In the genomic region with DNA sequence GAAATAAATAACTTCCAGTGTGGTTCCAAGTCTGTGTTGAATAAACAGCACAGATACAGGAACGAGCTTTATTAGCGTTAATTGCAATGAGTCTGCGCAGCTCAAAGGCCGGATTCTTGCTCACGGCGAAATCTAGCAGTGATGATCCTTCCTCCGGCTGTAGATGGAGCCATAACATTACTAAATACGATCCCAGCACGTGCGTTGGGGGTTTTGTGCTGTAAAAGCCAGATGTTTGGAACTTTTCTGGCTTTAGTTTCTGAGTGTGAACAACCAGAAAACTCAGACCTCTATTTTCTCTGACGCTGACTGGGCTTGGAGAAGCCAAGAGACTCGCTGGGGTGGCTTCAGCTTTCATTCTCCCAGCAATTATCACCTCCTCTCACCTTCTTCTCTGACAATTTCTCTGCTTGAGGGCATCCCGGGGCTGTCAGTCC, we compare ENCODE assay signal across 1 cellular context.
TF ChIP-seq lines count a peak whose summit lies in the region.

No MANE protein-coding gene starts in this region.

TF ChIP-seq in HepG2, 621 proteins besides CTCF, POLR2A, EP300 and RAD21 (continued from another document and continues in another):
- TF ChIP-seq REPIN1 (CRISPR knock-in tag; IDR thresholded peaks at IDR 0.05; ENCODE audit: borderline replicate concordance, low read depth) (peak; percentile 66; the same call in 1 of the 2 replicates), MYC (CRISPR knock-in tag; IDR thresholded peaks at IDR 0.05; ENCODE audit: borderline replicate concordance) (peak; percentile 80), MXD4 (CRISPR knock-in tag; IDR thresholded peaks at IDR 0.05) (peak; percentile 79), HMG20B (CRISPR knock-in tag; conservative IDR thresholded peaks at IDR 0.05) (0 out of 2 replicates have a peak, but pooled peaks have one; percentile 23), ZNF34 (CRISPR knock-in tag; IDR thresholded peaks at IDR 0.05; ENCODE audit: borderline replicate concordance) (0 out of 2 replicates have a peak, but pooled peaks have one; percentile 69), KLF15 (CRISPR knock-in tag; IDR thresholded peaks at IDR 0.05; ENCODE audit: borderline replicate concordance) (no peak), MIXL1 (CRISPR knock-in tag; IDR thresholded peaks at IDR 0.05) (peak; percentile 72; the same call in 1 of the 2 replicates), ZNF563 (CRISPR knock-in tag; IDR thresholded peaks at IDR 0.05) (no peak), SP140L (CRISPR knock-in tag; IDR thresholded peaks at IDR 0.05; ENCODE audit: borderline replicate concordance) (peak; percentile 93), ELF3 (CRISPR knock-in tag; IDR thresholded peaks at IDR 0.05) (0 out of 2 replicates have a peak, but pooled peaks have one; percentile 19), PHF8 (CRISPR knock-in tag; IDR thresholded peaks at IDR 0.05) (0 out of 2 replicates have a peak, but pooled peaks have one; percentile 24), RNF2 (conservative IDR thresholded peaks at IDR 0.05; ENCODE audit: low read depth) (peak; percentile 75), SAP130 (CRISPR knock-in tag; IDR thresholded peaks at IDR 0.05; ENCODE audit: low read depth) (peak; percentile 34; the same call in 1 of the 2 replicates), ZNF460 (CRISPR knock-in tag; IDR thresholded peaks at IDR 0.05; ENCODE audit: borderline replicate concordance) (no peak), ZNF543 (CRISPR knock-in tag; IDR thresholded peaks at IDR 0.05) (0 out of 2 replicates have a peak, but pooled peaks have one; percentile 30), PITX1 (CRISPR knock-in tag; IDR thresholded peaks at IDR 0.05) (peak; percentile 34; the same call in 1 of the 2 replicates), ZNF670 (CRISPR knock-in tag; IDR thresholded peaks at IDR 0.05; ENCODE audit: borderline replicate concordance) (no peak), JUND (CRISPR knock-in tag; IDR thresholded peaks at IDR 0.05) (no peak), ZNF282 (IDR thresholded peaks at IDR 0.05; ENCODE audit: partially characterized antibody) (no peak), ZNF547 (CRISPR knock-in tag; IDR thresholded peaks at IDR 0.05) (0 out of 2 replicates have a peak, but pooled peaks have one; percentile 27), THAP11 (CRISPR knock-in tag; IDR thresholded peaks at IDR 0.05) (peak; percentile 62), ZKSCAN5 (CRISPR knock-in tag; IDR thresholded peaks at IDR 0.05) (0 out of 2 replicates have a peak, but pooled peaks have one; percentile 53), ZSCAN9 (CRISPR knock-in tag; IDR thresholded peaks at IDR 0.05; ENCODE audit: borderline replicate concordance) (peak; percentile 62; the same call in 1 of the 2 replicates), SMAD3 (CRISPR knock-in tag; IDR thresholded peaks at IDR 0.05) (peak; percentile 84), ZNF883 (CRISPR knock-in tag; IDR thresholded peaks at IDR 0.05; ENCODE audit: not compliant biosample characterization) (no peak), RFX1 (IDR thresholded peaks at IDR 0.05) (no peak), IRF2 (CRISPR knock-in tag; IDR thresholded peaks at IDR 0.05) (peak; percentile 52; the same call in 1 of the 2 replicates)
- TF ChIP-seq, protein P1, sequence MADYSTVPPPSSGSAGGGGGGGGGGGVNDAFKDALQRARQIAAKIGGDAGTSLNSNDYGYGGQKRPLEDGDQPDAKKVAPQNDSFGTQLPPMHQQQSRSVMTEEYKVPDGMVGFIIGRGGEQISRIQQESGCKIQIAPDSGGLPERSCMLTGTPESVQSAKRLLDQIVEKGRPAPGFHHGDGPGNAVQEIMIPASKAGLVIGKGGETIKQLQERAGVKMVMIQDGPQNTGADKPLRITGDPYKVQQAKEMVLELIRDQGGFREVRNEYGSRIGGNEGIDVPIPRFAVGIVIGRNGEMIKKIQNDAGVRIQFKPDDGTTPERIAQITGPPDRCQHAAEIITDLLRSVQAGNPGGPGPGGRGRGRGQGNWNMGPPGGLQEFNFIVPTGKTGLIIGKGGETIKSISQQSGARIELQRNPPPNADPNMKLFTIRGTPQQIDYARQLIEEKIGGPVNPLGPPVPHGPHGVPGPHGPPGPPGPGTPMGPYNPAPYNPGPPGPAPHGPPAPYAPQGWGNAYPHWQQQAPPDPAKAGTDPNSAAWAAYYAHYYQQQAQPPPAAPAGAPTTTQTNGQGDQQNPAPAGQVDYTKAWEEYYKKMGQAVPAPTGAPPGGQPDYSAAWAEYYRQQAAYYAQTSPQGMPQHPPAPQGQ (CRISPR knock-in tag; IDR thresholded peaks at IDR 0.05; ENCODE audit: borderline replicate concordance): 0 out of 2 replicates have a peak, but pooled peaks have one; percentile 52
- TF ChIP-seq, protein P2, sequence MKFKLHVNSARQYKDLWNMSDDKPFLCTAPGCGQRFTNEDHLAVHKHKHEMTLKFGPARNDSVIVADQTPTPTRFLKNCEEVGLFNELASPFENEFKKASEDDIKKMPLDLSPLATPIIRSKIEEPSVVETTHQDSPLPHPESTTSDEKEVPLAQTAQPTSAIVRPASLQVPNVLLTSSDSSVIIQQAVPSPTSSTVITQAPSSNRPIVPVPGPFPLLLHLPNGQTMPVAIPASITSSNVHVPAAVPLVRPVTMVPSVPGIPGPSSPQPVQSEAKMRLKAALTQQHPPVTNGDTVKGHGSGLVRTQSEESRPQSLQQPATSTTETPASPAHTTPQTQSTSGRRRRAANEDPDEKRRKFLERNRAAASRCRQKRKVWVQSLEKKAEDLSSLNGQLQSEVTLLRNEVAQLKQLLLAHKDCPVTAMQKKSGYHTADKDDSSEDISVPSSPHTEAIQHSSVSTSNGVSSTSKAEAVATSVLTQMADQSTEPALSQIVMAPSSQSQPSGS (CRISPR knock-in tag; IDR thresholded peaks at IDR 0.05): 0 out of 2 replicates have a peak, but pooled peaks have one; percentile 33
- TF ChIP-seq, protein P3, sequence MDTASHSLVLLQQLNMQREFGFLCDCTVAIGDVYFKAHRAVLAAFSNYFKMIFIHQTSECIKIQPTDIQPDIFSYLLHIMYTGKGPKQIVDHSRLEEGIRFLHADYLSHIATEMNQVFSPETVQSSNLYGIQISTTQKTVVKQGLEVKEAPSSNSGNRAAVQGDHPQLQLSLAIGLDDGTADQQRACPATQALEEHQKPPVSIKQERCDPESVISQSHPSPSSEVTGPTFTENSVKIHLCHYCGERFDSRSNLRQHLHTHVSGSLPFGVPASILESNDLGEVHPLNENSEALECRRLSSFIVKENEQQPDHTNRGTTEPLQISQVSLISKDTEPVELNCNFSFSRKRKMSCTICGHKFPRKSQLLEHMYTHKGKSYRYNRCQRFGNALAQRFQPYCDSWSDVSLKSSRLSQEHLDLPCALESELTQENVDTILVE (CRISPR knock-in tag; IDR thresholded peaks at IDR 0.05): 0 out of 2 replicates have a peak, but pooled peaks have one; percentile 52
- TF ChIP-seq, protein P4, sequence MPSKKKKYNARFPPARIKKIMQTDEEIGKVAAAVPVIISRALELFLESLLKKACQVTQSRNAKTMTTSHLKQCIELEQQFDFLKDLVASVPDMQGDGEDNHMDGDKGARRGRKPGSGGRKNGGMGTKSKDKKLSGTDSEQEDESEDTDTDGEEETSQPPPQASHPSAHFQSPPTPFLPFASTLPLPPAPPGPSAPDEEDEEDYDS (CRISPR knock-in tag; IDR thresholded peaks at IDR 0.05): 0 out of 2 replicates have a peak, but pooled peaks have one; percentile 14
- TF ChIP-seq, protein P5, sequence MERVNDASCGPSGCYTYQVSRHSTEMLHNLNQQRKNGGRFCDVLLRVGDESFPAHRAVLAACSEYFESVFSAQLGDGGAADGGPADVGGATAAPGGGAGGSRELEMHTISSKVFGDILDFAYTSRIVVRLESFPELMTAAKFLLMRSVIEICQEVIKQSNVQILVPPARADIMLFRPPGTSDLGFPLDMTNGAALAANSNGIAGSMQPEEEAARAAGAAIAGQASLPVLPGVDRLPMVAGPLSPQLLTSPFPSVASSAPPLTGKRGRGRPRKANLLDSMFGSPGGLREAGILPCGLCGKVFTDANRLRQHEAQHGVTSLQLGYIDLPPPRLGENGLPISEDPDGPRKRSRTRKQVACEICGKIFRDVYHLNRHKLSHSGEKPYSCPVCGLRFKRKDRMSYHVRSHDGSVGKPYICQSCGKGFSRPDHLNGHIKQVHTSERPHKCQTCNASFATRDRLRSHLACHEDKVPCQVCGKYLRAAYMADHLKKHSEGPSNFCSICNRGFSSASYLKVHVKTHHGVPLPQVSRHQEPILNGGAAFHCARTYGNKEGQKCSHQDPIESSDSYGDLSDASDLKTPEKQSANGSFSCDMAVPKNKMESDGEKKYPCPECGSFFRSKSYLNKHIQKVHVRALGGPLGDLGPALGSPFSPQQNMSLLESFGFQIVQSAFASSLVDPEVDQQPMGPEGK (CRISPR knock-in tag; IDR thresholded peaks at IDR 0.05): 0 out of 2 replicates have a peak, but pooled peaks have one; percentile 25
- TF ChIP-seq, protein P6, sequence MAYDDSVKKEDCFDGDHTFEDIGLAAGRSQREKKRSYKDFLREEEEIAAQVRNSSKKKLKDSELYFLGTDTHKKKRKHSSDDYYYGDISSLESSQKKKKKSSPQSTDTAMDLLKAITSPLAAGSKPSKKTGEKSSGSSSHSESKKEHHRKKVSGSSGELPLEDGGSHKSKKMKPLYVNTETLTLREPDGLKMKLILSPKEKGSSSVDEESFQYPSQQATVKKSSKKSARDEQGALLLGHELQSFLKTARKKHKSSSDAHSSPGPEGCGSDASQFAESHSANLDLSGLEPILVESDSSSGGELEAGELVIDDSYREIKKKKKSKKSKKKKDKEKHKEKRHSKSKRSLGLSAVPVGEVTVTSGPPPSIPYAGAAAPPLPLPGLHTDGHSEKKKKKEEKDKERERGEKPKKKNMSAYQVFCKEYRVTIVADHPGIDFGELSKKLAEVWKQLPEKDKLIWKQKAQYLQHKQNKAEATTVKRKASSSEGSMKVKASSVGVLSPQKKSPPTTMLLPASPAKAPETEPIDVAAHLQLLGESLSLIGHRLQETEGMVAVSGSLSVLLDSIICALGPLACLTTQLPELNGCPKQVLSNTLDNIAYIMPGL (CRISPR knock-in tag; IDR thresholded peaks at IDR 0.05; ENCODE audit: borderline replicate concordance in 1 of 2, low read depth in 1 of 2): peak; percentile 46 to 53; a peak in 1 of 4 replicates
- TF ChIP-seq, protein P7, sequence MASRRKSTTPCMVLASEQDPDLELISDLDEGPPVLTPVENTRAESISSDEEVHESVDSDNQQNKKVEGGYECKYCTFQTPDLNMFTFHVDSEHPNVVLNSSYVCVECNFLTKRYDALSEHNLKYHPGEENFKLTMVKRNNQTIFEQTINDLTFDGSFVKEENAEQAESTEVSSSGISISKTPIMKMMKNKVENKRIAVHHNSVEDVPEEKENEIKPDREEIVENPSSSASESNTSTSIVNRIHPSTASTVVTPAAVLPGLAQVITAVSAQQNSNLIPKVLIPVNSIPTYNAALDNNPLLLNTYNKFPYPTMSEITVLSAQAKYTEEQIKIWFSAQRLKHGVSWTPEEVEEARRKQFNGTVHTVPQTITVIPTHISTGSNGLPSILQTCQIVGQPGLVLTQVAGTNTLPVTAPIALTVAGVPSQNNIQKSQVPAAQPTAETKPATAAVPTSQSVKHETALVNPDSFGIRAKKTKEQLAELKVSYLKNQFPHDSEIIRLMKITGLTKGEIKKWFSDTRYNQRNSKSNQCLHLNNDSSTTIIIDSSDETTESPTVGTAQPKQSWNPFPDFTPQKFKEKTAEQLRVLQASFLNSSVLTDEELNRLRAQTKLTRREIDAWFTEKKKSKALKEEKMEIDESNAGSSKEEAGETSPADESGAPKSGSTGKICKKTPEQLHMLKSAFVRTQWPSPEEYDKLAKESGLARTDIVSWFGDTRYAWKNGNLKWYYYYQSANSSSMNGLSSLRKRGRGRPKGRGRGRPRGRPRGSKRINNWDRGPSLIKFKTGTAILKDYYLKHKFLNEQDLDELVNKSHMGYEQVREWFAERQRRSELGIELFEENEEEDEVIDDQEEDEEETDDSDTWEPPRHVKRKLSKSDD (CRISPR knock-in tag; IDR thresholded peaks at IDR 0.05; ENCODE audit: low read depth): 0 out of 2 replicates have a peak, but pooled peaks have one; percentile 46
- TF ChIP-seq, protein P8, sequence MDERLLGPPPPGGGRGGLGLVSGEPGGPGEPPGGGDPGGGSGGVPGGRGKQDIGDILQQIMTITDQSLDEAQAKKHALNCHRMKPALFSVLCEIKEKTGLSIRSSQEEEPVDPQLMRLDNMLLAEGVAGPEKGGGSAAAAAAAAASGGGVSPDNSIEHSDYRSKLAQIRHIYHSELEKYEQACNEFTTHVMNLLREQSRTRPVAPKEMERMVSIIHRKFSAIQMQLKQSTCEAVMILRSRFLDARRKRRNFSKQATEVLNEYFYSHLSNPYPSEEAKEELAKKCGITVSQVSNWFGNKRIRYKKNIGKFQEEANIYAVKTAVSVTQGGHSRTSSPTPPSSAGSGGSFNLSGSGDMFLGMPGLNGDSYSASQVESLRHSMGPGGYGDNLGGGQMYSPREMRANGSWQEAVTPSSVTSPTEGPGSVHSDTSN (CRISPR knock-in tag; IDR thresholded peaks at IDR 0.05): no peak
- TF ChIP-seq, protein P9, sequence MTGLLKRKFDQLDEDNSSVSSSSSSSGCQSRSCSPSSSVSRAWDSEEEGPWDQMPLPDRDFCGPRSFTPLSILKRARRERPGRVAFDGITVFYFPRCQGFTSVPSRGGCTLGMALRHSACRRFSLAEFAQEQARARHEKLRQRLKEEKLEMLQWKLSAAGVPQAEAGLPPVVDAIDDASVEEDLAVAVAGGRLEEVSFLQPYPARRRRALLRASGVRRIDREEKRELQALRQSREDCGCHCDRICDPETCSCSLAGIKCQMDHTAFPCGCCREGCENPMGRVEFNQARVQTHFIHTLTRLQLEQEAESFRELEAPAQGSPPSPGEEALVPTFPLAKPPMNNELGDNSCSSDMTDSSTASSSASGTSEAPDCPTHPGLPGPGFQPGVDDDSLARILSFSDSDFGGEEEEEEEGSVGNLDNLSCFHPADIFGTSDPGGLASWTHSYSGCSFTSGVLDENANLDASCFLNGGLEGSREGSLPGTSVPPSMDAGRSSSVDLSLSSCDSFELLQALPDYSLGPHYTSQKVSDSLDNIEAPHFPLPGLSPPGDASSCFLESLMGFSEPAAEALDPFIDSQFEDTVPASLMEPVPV (CRISPR knock-in tag; IDR thresholded peaks at IDR 0.05): peak; percentile 44; the same call in 1 of the 2 replicates
- TF ChIP-seq, protein P10, sequence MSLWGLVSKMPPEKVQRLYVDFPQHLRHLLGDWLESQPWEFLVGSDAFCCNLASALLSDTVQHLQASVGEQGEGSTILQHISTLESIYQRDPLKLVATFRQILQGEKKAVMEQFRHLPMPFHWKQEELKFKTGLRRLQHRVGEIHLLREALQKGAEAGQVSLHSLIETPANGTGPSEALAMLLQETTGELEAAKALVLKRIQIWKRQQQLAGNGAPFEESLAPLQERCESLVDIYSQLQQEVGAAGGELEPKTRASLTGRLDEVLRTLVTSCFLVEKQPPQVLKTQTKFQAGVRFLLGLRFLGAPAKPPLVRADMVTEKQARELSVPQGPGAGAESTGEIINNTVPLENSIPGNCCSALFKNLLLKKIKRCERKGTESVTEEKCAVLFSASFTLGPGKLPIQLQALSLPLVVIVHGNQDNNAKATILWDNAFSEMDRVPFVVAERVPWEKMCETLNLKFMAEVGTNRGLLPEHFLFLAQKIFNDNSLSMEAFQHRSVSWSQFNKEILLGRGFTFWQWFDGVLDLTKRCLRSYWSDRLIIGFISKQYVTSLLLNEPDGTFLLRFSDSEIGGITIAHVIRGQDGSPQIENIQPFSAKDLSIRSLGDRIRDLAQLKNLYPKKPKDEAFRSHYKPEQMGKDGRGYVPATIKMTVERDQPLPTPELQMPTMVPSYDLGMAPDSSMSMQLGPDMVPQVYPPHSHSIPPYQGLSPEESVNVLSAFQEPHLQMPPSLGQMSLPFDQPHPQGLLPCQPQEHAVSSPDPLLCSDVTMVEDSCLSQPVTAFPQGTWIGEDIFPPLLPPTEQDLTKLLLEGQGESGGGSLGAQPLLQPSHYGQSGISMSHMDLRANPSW (CRISPR knock-in tag; IDR thresholded peaks at IDR 0.05; ENCODE audit: borderline replicate concordance): peak; percentile 49; the same call in 1 of the 2 replicates
